ENCODE assay signal across 23 cellular contexts in the genomic region with DNA sequence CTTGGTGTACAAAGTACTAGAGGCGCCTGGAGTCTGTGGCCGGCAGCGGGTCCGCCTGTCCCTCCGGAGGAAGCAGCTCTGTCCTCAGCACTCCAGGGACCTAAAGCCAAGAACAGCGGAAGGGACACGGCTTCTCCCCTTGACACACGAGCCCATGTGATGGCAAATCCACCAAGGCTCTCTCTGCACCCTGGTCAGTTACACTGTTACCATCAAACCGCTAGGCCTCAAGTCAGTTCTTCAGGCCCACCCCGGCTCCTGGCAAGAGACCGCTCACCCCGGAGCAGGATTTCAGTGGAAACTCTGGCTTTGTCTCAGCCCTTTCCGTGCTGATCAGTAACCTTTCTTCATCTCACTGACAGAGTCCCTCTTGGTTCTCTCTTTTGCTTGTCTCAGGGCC.
DNase-seq lines count a peak whose midpoint lies in the region; ATAC-seq, FAIRE-seq and TF ChIP-seq lines count a peak whose summit lies in the region.
"Had no signal": no experiment of that assay in that cellular context is flagged by ENCODE, and none has a peak within 500 bp of the region (broad histone marks: within the 10 kb centered on the region; RNA-seq: fewer than 3 reads in every experiment).

No MANE protein-coding gene starts in this region.

- H3K9me3 ChIP-seq in kidney (ENCODE audit: control insufficient read depth in 1 of 2, low read length in 2 of 2) (no peaks in the 10 kb centered on the region), osteoblast (ENCODE audit: low read depth, low read length) (no peaks in the 10 kb centered on the region), breast epithelium (no peaks in the 10 kb centered on the region), heart left ventricle (no peaks in the 10 kb centered on the region)
- H3K9me3 ChIP-seq: BE2C, HAP-1 had no signal

- H3K4me3 ChIP-seq in kidney (ENCODE audit: low read length in 2 of 2) (no peak overlapping the region), osteoblast (ENCODE audit: insufficient read depth, low read length) (no peak overlapping the region), breast epithelium (no peak overlapping the region), heart left ventricle (no peak overlapping the region)
- H3K4me3 ChIP-seq: GM23248, HAP-1 had no signal

- DNase-seq in chondrocyte (ENCODE audit: low spot score) = peak; percentile 43
- peak; percentile 24 for DNase-seq in kidney
- peak; percentile 47 for DNase-seq in osteoblast (ENCODE audit: insufficient read length, low spot score, missing footprints)
- DNase-seq in breast epithelium (ENCODE audit: low spot score in 2 of 2) = no peak
- no peak for DNase-seq in OCI-M1 (lab: John Stamatoyannopoulos, UW)
- no peak for DNase-seq in heart left ventricle
- DNase-seq in GM13977 (ENCODE audit: low spot score) = no peak
- DNase-seq: ACHN; BE2C; C1 segment of cervical spinal cord; CD4-positive, CD25-positive, alpha-beta regulatory T cell; CD8-positive, alpha-beta memory T cell; COR-L47; DMS 273 treated with DMSO at 0.1 percent for 48 hours; DMS53; DND-41; EL; GM23248 had no signal

- TF ChIP-seq CTCF in chondrocyte (IDR thresholded peaks at IDR 0.05) (no peak), kidney (IDR thresholded peaks at IDR 0.05; ENCODE audit: borderline replicate concordance, extremely low read depth, insufficient read depth) (no peak), osteoblast (IDR thresholded peaks at IDR 0.05; ENCODE audit: extremely low read depth, low read depth, low read length) (no peak), breast epithelium (IDR thresholded peaks at IDR 0.05) (no peak), heart left ventricle (IDR thresholded peaks at IDR 0.05) (no peak), GM13977 (IDR thresholded peaks at IDR 0.05; ENCODE audit: extremely low read depth, insufficient read depth, missing control alignments) (no peak)

- H3K36me3 ChIP-seq in kidney (ENCODE audit: control insufficient read depth in 1 of 2, insufficient read depth in 2 of 2, low read length in 2 of 2) (no peaks in the 10 kb centered on the region), osteoblast (ENCODE audit: insufficient read depth, low read length) (no peaks in the 10 kb centered on the region), breast epithelium (no peaks in the 10 kb centered on the region), heart left ventricle (no peaks in the 10 kb centered on the region)
- H3K36me3 ChIP-seq: BE2C, HAP-1 had no signal

- no peaks in the 10 kb centered on the region for H4K20me1 ChIP-seq in osteoblast (ENCODE audit: insufficient read depth, low read length)

- H3K4me1 ChIP-seq in kidney (ENCODE audit: control insufficient read depth in 1 of 2, insufficient read depth in 1 of 2, low read depth in 1 of 2, low read length in 2 of 2) (no peaks in the 10 kb centered on the region), osteoblast (ENCODE audit: insufficient read depth, low read length) (no peaks in the 10 kb centered on the region), breast epithelium (no peaks in the 10 kb centered on the region), heart left ventricle (no peaks in the 10 kb centered on the region)
- H3K4me1 ChIP-seq: BE2C, HAP-1 had no signal

- peaks cover 35% of the 10 kb centered on the region for H3K27me3 Mint-ChIP-seq in chondrocyte (ENCODE audit: low read depth)

- no peak overlapping the region for H3K9ac ChIP-seq in kidney (ENCODE audit: low read length in 2 of 2)
- H3K9ac ChIP-seq: GM23248 had no signal

- no peak overlapping the region for H3K4me2 ChIP-seq in osteoblast (ENCODE audit: insufficient read depth, low read length)

- no peak for FAIRE-seq in kidney (lab: Jason Lieb, UNC)
- FAIRE-seq: A204.1, GM12891, GM18507, HepG2 had no signal

- H3K4me1 Mint-ChIP-seq in chondrocyte (ENCODE audit: low read depth) = no peaks in the 10 kb centered on the region
- H3K4me1 Mint-ChIP-seq: CD4-positive, CD25-positive, alpha-beta regulatory T cell; CD8-positive, alpha-beta memory T cell had no signal

- ATAC-seq in heart left ventricle = no peak
- ATAC-seq: HepG2 had no signal

- in situ Hi-C loops in GM13977 (cut with MboI; ENCODE audit: low pct_unique_long_range_greater_than_20kb, low sequenced_read_pairs, unreplicated experiment) = no loop called here

- TF ChIP-seq POLR2A in breast epithelium (IDR thresholded peaks at IDR 0.05) = no peak
- no peak for TF ChIP-seq POLR2A in heart left ventricle (IDR thresholded peaks at IDR 0.05)

- intact Hi-C loops in kidney (cut with DNase I) = no loop called here
- intact Hi-C loops in breast epithelium (cut with DNase I; ENCODE audit: low total_unique reads) = no loop called here
- intact Hi-C loops in heart left ventricle (cut with DNase I) = no loop called here

- H3K9me3 Mint-ChIP-seq in chondrocyte (ENCODE audit: low read depth) = no peaks in the 10 kb centered on the region
- H3K9me3 Mint-ChIP-seq: CD8-positive, alpha-beta memory T cell had no signal

- H3K79me2 ChIP-seq in osteoblast (ENCODE audit: insufficient read depth, low read length) = no peaks in the 10 kb centered on the region

- 79 to 86% (median 81%) methylated on average over 13 of the region's 13 CpGs for WGBS in heart left ventricle, 4 donors

- no peak overlapping the region for H3K27ac Mint-ChIP-seq in chondrocyte (ENCODE audit: unreplicated experiment)
- H3K27ac Mint-ChIP-seq: CD4-positive, CD25-positive, alpha-beta regulatory T cell had no signal

- H3K27me3 ChIP-seq in osteoblast (ENCODE audit: insufficient read depth, low read length) = peaks cover 6% of the 10 kb centered on the region
- H3K27me3 ChIP-seq in breast epithelium = peaks cover 0 to 28% of the 10 kb centered on the region in 2 donors
- H3K27me3 ChIP-seq in heart left ventricle = peaks cover 0 to 47% (median 0%) of the 10 kb centered on the region in 9 donors

- H2AFZ ChIP-seq in osteoblast (ENCODE audit: low read length) = no peak overlapping the region
- H2AFZ ChIP-seq: GM23248 had no signal

- H3K36me3 Mint-ChIP-seq in chondrocyte (ENCODE audit: low read depth) = no peaks in the 10 kb centered on the region
- H3K36me3 Mint-ChIP-seq: CD4-positive, CD25-positive, alpha-beta regulatory T cell had no signal

- no peak overlapping the region for H3K4me3 Mint-ChIP-seq in chondrocyte (ENCODE audit: unreplicated experiment)
- H3K4me3 Mint-ChIP-seq: CD4-positive, CD25-positive, alpha-beta regulatory T cell; CD8-positive, alpha-beta memory T cell had no signal

- H3K27ac ChIP-seq in kidney (ENCODE audit: low read depth in 2 of 2, low read length in 2 of 2) = no peak overlapping the region
- H3K27ac ChIP-seq in osteoblast (ENCODE audit: low read depth, low read length) = no peak overlapping the region
- H3K27ac ChIP-seq in breast epithelium = no peak overlapping the region
- H3K27ac ChIP-seq in heart left ventricle = no peak overlapping the region
- H3K27ac ChIP-seq: GM23248 had no signal

Comparison
In these comparisons a context has a peak if more than half of its experiments do, and no peak if none do; other contexts are left out.
1. DNase-seq: peak in chondrocyte (single experiment), kidney (single experiment) and osteoblast (single experiment); none in breast epithelium (0 of 2), OCI-M1 (single experiment), heart left ventricle (0 of 5) and GM13977 (single experiment).